In genomic region chr20:6966721-6967120, GRCh38 we compare ENCODE assay signal across 25 cellular contexts.
"Had no signal": no experiment of that assay in that cellular context is flagged by ENCODE, and none has a peak within 500 bp of the region (broad histone marks: within the 10 kb centered on the region; RNA-seq: fewer than 3 reads in every experiment).

No MANE protein-coding gene starts in this region.

- H3K36me3 ChIP-seq: ascending aorta, heart left ventricle, pancreas, tibial artery, WERI-Rb-1 had no signal

- H3K9me3 ChIP-seq: ascending aorta, mucosa of descending colon, pancreas, psoas muscle, tibial artery had no signal

- H3K4me1 Mint-ChIP-seq: activated CD4-positive, alpha-beta T cell treated with anti-CD3 and anti-CD28 coated beads, Interleukin-2, amount 10 ng/mL, durations not matched to agents 7 days and 5 days; activated naive CD4-positive, alpha-beta T cell treated with anti-CD3 and anti-CD28 coated beads, Interleukin-2, amount 50 U/mL, for 24 hours; endodermal cell; nephron progenitor cell; stimulated activated effector memory CD8-positive, alpha-beta T cell treated with anti-CD3 and anti-CD28 coated beads, Interleukin-12 subunit alpha, Interleukin-12 subunit beta, amount 100 ng/mL, for 72 hours; stimulated activated naive CD8-positive, alpha-beta T cell treated with anti-CD3 and anti-CD28 coated beads, Interleukin-15, amount 100 ng/mL, for 72 hours had no signal

- H3K27me3 ChIP-seq: ascending aorta, heart left ventricle, pancreas, tibial artery had no signal

- FAIRE-seq: pancreas, TTC549 had no signal

- H3K4me3 Mint-ChIP-seq: activated CD4-positive, alpha-beta T cell treated with anti-CD3 and anti-CD28 coated beads, Interleukin-2, amount 10 ng/mL, durations not matched to agents 7 days and 5 days; activated naive CD4-positive, alpha-beta T cell treated with anti-CD3 and anti-CD28 coated beads, Interleukin-2, amount 50 U/mL, for 24 hours; endodermal cell; nephron progenitor cell; stimulated activated effector memory CD8-positive, alpha-beta T cell treated with anti-CD3 and anti-CD28 coated beads, Interleukin-12 subunit alpha, Interleukin-12 subunit beta, amount 100 ng/mL, for 72 hours; stimulated activated naive CD8-positive, alpha-beta T cell treated with anti-CD3 and anti-CD28 coated beads, Interleukin-15, amount 100 ng/mL, for 72 hours had no signal

- DNase-seq: activated CD4-positive, alpha-beta T cell treated with anti-CD3 and anti-CD28 coated beads, Interleukin-2, amount 10 ng/mL, durations not matched to agents 7 days and 5 days; activated CD4-positive, CD25-positive, alpha-beta regulatory T cell treated with anti-CD3 and anti-CD28 coated beads, Interleukin-2, amount 50 U/mL, for 72 hours; activated gamma-delta T cell treated with Interleukin-2 at 50 U/mL for 16 hours; activated T-cell treated with anti-CD3 and anti-CD28 coated beads, Interleukin-2, amount 50 U/mL, for 1 hour; endodermal cell; heart left ventricle; islet precursor cell; left colon; mesendoderm; mucosa of descending colon; nephron progenitor cell; pancreas; psoas muscle; right cardiac atrium; stimulated activated CD4-positive, alpha-beta T cell treated with anti-CD3 and anti-CD28 coated beads, Interleukin-2, amount 100 ng/mL, for 24 hours; stimulated activated naive CD8-positive, alpha-beta T cell treated with anti-CD3 and anti-CD28 coated beads, Interleukin-15, amount 100 ng/mL, for 72 hours; T-helper 1 cell; tibial artery; WERI-Rb-1 had no signal

- H3K36me3 Mint-ChIP-seq: activated naive CD4-positive, alpha-beta T cell treated with anti-CD3 and anti-CD28 coated beads, Interleukin-2, amount 50 U/mL, for 24 hours; stimulated activated effector memory CD8-positive, alpha-beta T cell treated with anti-CD3 and anti-CD28 coated beads, Interleukin-12 subunit alpha, Interleukin-12 subunit beta, amount 100 ng/mL, for 72 hours had no signal

- H3K4me1 ChIP-seq: ascending aorta, heart left ventricle, pancreas, psoas muscle, tibial artery had no signal

- H3K27ac Mint-ChIP-seq: activated CD4-positive, alpha-beta T cell treated with anti-CD3 and anti-CD28 coated beads, Interleukin-2, amount 10 ng/mL, durations not matched to agents 7 days and 5 days; activated naive CD4-positive, alpha-beta T cell treated with anti-CD3 and anti-CD28 coated beads, Interleukin-2, amount 50 U/mL, for 24 hours; endodermal cell; nephron progenitor cell; stimulated activated effector memory CD8-positive, alpha-beta T cell treated with anti-CD3 and anti-CD28 coated beads, Interleukin-12 subunit alpha, Interleukin-12 subunit beta, amount 100 ng/mL, for 72 hours; stimulated activated naive CD8-positive, alpha-beta T cell treated with anti-CD3 and anti-CD28 coated beads, Interleukin-15, amount 100 ng/mL, for 72 hours had no signal

- H3K27ac ChIP-seq: ascending aorta, coronary artery, heart left ventricle, pancreas, psoas muscle, skin epidermis, tibial artery, WERI-Rb-1 had no signal

- H3K27me3 Mint-ChIP-seq: activated CD4-positive, alpha-beta T cell treated with anti-CD3 and anti-CD28 coated beads, Interleukin-2, amount 10 ng/mL, durations not matched to agents 7 days and 5 days; activated naive CD4-positive, alpha-beta T cell treated with anti-CD3 and anti-CD28 coated beads, Interleukin-2, amount 50 U/mL, for 24 hours; stimulated activated naive CD8-positive, alpha-beta T cell treated with anti-CD3 and anti-CD28 coated beads, Interleukin-15, amount 100 ng/mL, for 72 hours had no signal

- H3K4me3 ChIP-seq: ascending aorta, coronary artery, heart left ventricle, mucosa of descending colon, pancreas, psoas muscle, skin epidermis, tibial artery had no signal
